In the genomic region with DNA sequence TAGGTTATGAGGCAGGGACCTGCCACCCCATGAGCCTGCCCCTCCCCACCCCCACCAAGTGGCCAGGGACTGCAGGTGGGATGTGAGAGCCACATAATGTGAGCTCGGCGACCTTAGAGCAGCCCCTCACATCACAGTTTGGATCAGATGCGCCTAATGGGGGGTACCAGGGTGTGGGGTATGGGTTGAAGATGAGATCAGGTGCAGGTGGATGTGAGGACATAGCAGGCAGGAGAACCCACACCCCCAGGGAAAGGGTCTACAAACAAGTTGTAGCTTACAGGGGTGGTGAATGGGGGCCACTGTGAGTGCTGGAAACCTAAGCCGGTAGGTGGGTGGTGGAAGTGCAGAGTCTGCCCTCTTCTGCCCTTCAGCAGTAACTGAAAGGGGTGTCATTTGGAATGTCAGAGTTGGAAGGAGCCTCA, we compare ENCODE assay signal across 13 cellular contexts.
DNase-seq lines count a peak whose midpoint lies in the region; ATAC-seq, FAIRE-seq and TF ChIP-seq lines count a peak whose summit lies in the region.
"Had no signal": no experiment of that assay in that cellular context is flagged by ENCODE, and none has a peak within 500 bp of the region (broad histone marks: within the 10 kb centered on the region; RNA-seq: fewer than 3 reads in every experiment).

No MANE protein-coding gene starts in this region.

- peak; percentile 11; the same call in 1 of the 2 replicates for TF ChIP-seq CTCF in RWPE1 (conservative IDR thresholded peaks at IDR 0.05; ENCODE audit: low read depth)
- peak in 2 of 3 experiments; percentile 14 to 55 for TF ChIP-seq CTCF in keratinocyte (optimal IDR thresholded peaks at IDR 0.05 in 1 of 3, IDR thresholded peaks at IDR 0.05 in 1 of 3, conservative IDR thresholded peaks at IDR 0.05 in 1 of 3; ENCODE audit: extremely low read depth in 1 of 3, insufficient read depth in 2 of 3, low read length in 3 of 3)

- no peak for ATAC-seq in GM21717 (IDR thresholded peaks at IDR 0.05; ENCODE audit: unreplicated experiment)
- ATAC-seq: activated CD8-positive, alpha-beta memory T cell treated with anti-CD3 and anti-CD28 coated beads, Interleukin-2, amount 10 ng/mL, durations not matched to agents 7 days and 5 days; naive thymus-derived CD4-positive, alpha-beta T cell had no signal

- DNase-seq in AG08395 (ENCODE audit: low spot score) (peak; percentile 21), HCEC 1CT (peak; percentile 35), RWPE1 (ENCODE audit: low spot score) (no peak), keratinocyte (ENCODE audit: low read depth, low spot score) (no peak), GF-D8 (lab: John Stamatoyannopoulos, UW) (no peak), NCI-H128 (lab: John Stamatoyannopoulos, UW; ENCODE audit: unreplicated experiment) (no peak)
- no peak for DNase-seq in stimulated activated CD4-positive, alpha-beta T cell treated with anti-CD3 and anti-CD28 coated beads, Interleukin-4, amount 100 ng/mL, for 4 hours
- DNase-seq: activated CD8-positive, alpha-beta memory T cell treated with anti-CD3 and anti-CD28 coated beads, Interleukin-2, amount 10 ng/mL, durations not matched to agents 7 days and 5 days; DMS79 treated with DMSO at 0.1 percent for 48 hours; naive thymus-derived CD4-positive, alpha-beta T cell had no signal

- no peaks in the 10 kb centered on the region for H3K36me3 ChIP-seq in keratinocyte (ENCODE audit: control insufficient read depth in 2 of 2, extremely low read depth in 1 of 2, insufficient read depth in 2 of 2, low read length in 2 of 2)
- H3K36me3 ChIP-seq: ascending aorta, uterus had no signal

- H3K4me2 ChIP-seq in keratinocyte (ENCODE audit: control insufficient read depth, extremely low read depth, insufficient read depth, low read depth, low read length) = no peak overlapping the region

- H3K27ac ChIP-seq in RWPE1 (no peak overlapping the region), keratinocyte (ENCODE audit: control insufficient read depth, insufficient read depth, low read length) (no peak overlapping the region)
- H3K27ac ChIP-seq: ascending aorta, uterus had no signal

- H3K9ac ChIP-seq in keratinocyte (ENCODE audit: control insufficient read depth, extremely low read depth, insufficient read depth, low read length) = no peak overlapping the region

- dilution Hi-C loops in keratinocyte (cut with MboI; ENCODE audit: extremely low pct_ligation_motif_present, low sequenced_read_pairs) = no loop called here

- H3K79me2 ChIP-seq in keratinocyte (ENCODE audit: control insufficient read depth, insufficient read depth, low read length) = no peaks in the 10 kb centered on the region

- no peaks in the 10 kb centered on the region for H3K27me3 ChIP-seq in keratinocyte (ENCODE audit: control insufficient read depth, extremely low read depth, insufficient read depth, low read length)
- H3K27me3 ChIP-seq: ascending aorta, uterus had no signal

- H3K9me3 ChIP-seq in keratinocyte (ENCODE audit: control insufficient read depth, low read depth, low read length) = no peaks in the 10 kb centered on the region
- H3K9me3 ChIP-seq: ascending aorta, uterus had no signal

- no peaks in the 10 kb centered on the region for H4K20me1 ChIP-seq in keratinocyte (ENCODE audit: control insufficient read depth, extremely low read depth, insufficient read depth, low read length)

- peaks cover 12% of the 10 kb centered on the region for H3K4me1 ChIP-seq in keratinocyte (ENCODE audit: control insufficient read depth, extremely low read depth, insufficient read depth, low read length)
- H3K4me1 ChIP-seq: ascending aorta, uterus had no signal

- CTCF ChIA-PET in RWPE1 (lab: Yijun Ruan, JAX) = interaction anchor here (0.6 to 4.6 kb wide), 4 partner anchors 44 to 121 kb away, joined by 3 to 90 read pairs (median 36); no protein-coding TSS in a partner anchor

- POLR2A ChIA-PET in RWPE1 (lab: Yijun Ruan, JAX; ENCODE audit: low non-redundant PET) = no interaction called here

- no peaks in the 10 kb centered on the region for H3K9me1 ChIP-seq in keratinocyte (ENCODE audit: control insufficient read depth, extremely low read depth, insufficient read depth, low read length)

- no peak for FAIRE-seq in keratinocyte (lab: Jason Lieb, UNC)

- no peak overlapping the region for H3K4me3 ChIP-seq in keratinocyte (ENCODE audit: control insufficient read depth in 2 of 3, extremely low read depth in 1 of 3, insufficient read depth in 2 of 3, low read depth in 1 of 3, low read length in 3 of 3)
- H3K4me3 ChIP-seq: ascending aorta, uterus had no signal

- no peak overlapping the region for H2AFZ ChIP-seq in keratinocyte (ENCODE audit: control insufficient read depth, low read length)

Comparison
In these comparisons a context has a peak if more than half of its experiments do, and no peak if none do; other contexts are left out.
1. DNase-seq: peak in AG08395 (single experiment) and HCEC 1CT (single experiment); none in RWPE1 (single experiment), keratinocyte (single experiment), stimulated activated CD4-positive, alpha-beta T cell treated with anti-CD3 and anti-CD28 coated beads, Interleukin-4, amount 100 ng/mL, for 4 hours (0 of 2), GF-D8 (single experiment) and NCI-H128 (single experiment).